Comparison of ENCODE assay signal across 19 cellular contexts in genomic region chr2:10561636-10562035, GRCh38.
DNase-seq lines count a peak whose midpoint lies in the region; ATAC-seq and TF ChIP-seq lines count a peak whose summit lies in the region.
"Had no signal": no experiment of that assay in that cellular context is flagged by ENCODE, and none has a peak within 500 bp of the region (broad histone marks: within the 10 kb centered on the region; RNA-seq: fewer than 3 reads in every experiment).

No MANE protein-coding gene starts in this region.

- H3K18ac ChIP-seq in trophoblast cell (ENCODE audit: low read length): no peak overlapping the region

- no peak for TF ChIP-seq CTCF in choroid plexus epithelial cell (conservative IDR thresholded peaks at IDR 0.05; ENCODE audit: low read depth, low read length)

- no peaks in the 10 kb centered on the region for H3K4me1 ChIP-seq in CD4-positive, CD25-positive, alpha-beta regulatory T cell (ENCODE audit: control insufficient read depth, insufficient read depth, low read length, poor library complexity, severe bottlenecking)
- no peaks in the 10 kb centered on the region for H3K4me1 ChIP-seq in trophoblast cell (ENCODE audit: control insufficient read depth in 1 of 2, insufficient read depth in 2 of 2, low read length in 2 of 2)

- no peak overlapping the region for H3K4me3 Mint-ChIP-seq in CD4-positive, CD25-positive, alpha-beta regulatory T cell
- H3K4me3 Mint-ChIP-seq: CD14-positive monocyte had no signal

- no peak for ATAC-seq in CD4-positive, CD25-positive, alpha-beta regulatory T cell (ENCODE audit: low read depth in 2 of 2)
- no peak for ATAC-seq in HG02588 (IDR thresholded peaks at IDR 0.05; ENCODE audit: unreplicated experiment)

- DNase-seq in CD4-positive, CD25-positive, alpha-beta regulatory T cell: no peak
- DNase-seq in EH (ENCODE audit: low read depth) (peak; percentile 22), choroid plexus epithelial cell (ENCODE audit: low read depth) (peak; percentile 15), trophoblast cell (peak; percentile 53 to 67), OCI-M2 (lab: John Stamatoyannopoulos, UW; ENCODE audit: unreplicated experiment) (no peak), dermis blood vessel endothelial cell (no peak)
- DNase-seq: DND-41, GOT3, HCEC 1CT, NCI-H1105, NCI-H146, NCI-H2171, NCI-H345, NCI-H524, NCI-H82, OCI-M1, Right ventricle myocardium superior had no signal

- H3K79me2 ChIP-seq in trophoblast cell (ENCODE audit: control insufficient read depth, insufficient read depth, low read length, poor library complexity): no peaks in the 10 kb centered on the region

- H3K9ac ChIP-seq in trophoblast cell (ENCODE audit: low read length): no peak overlapping the region

- H3K4me3 ChIP-seq in CD4-positive, CD25-positive, alpha-beta regulatory T cell (ENCODE audit: low read depth, low read length): no peak overlapping the region
- H3K4me3 ChIP-seq in choroid plexus epithelial cell (ENCODE audit: low read depth, low read length) (no peak overlapping the region), trophoblast cell (ENCODE audit: low read depth, low read length) (no peak overlapping the region)

- H3K23ac ChIP-seq in trophoblast cell (ENCODE audit: low read length): no peak overlapping the region

- H2AFZ ChIP-seq in trophoblast cell (ENCODE audit: insufficient read depth, low read length, poor library complexity): no peak overlapping the region

- no peak overlapping the region for H4K91ac ChIP-seq in trophoblast cell (ENCODE audit: low read depth, low read length)

- no peak overlapping the region for H3K14ac ChIP-seq in trophoblast cell (ENCODE audit: low read length)

- H3K9me3 ChIP-seq in CD4-positive, CD25-positive, alpha-beta regulatory T cell (ENCODE audit: control insufficient read depth in 2 of 2, low read length in 2 of 2): no peaks in the 10 kb centered on the region
- H3K9me3 ChIP-seq in trophoblast cell (ENCODE audit: insufficient read depth, low read depth, low read length): no peaks in the 10 kb centered on the region

- peak overlapping the region in 2 of 3 donors; percentile 12 to 65 for H3K27ac Mint-ChIP-seq in CD4-positive, CD25-positive, alpha-beta regulatory T cell

- H4K12ac ChIP-seq in trophoblast cell (ENCODE audit: low read depth, low read length): no peak overlapping the region

- peaks cover 34% of the 10 kb centered on the region for H3K36me3 Mint-ChIP-seq in CD4-positive, CD25-positive, alpha-beta regulatory T cell

- H3K9me3 Mint-ChIP-seq in CD4-positive, CD25-positive, alpha-beta regulatory T cell: no peaks in the 10 kb centered on the region

- peaks cover 0 to 2% (median 0%) of the 10 kb centered on the region in 4 donors for H3K4me1 Mint-ChIP-seq in CD4-positive, CD25-positive, alpha-beta regulatory T cell
- H3K4me1 Mint-ChIP-seq: CD14-positive monocyte had no signal

- H2BK120ac ChIP-seq in trophoblast cell (ENCODE audit: insufficient read depth, low read length, poor library complexity): no peak overlapping the region

- no peak overlapping the region for H3K4ac ChIP-seq in trophoblast cell (ENCODE audit: low read depth, low read length)

- no peak overlapping the region for H3K27ac ChIP-seq in CD4-positive, CD25-positive, alpha-beta regulatory T cell (ENCODE audit: insufficient read depth, low read length, poor library complexity, severe bottlenecking)
- no peak overlapping the region for H3K27ac ChIP-seq in trophoblast cell (ENCODE audit: low read depth, low read length)

- H2BK12ac ChIP-seq in trophoblast cell (ENCODE audit: low read length): no peak overlapping the region

- H4K8ac ChIP-seq in trophoblast cell (ENCODE audit: low read depth, low read length): no peak overlapping the region

- H3K27me3 ChIP-seq in CD4-positive, CD25-positive, alpha-beta regulatory T cell (ENCODE audit: control insufficient read depth, insufficient read depth, low read length): no peaks in the 10 kb centered on the region
- no peaks in the 10 kb centered on the region for H3K27me3 ChIP-seq in trophoblast cell (ENCODE audit: insufficient read depth, low read length)

- no peak overlapping the region for H2BK5ac ChIP-seq in trophoblast cell (ENCODE audit: low read depth, low read length, poor library complexity)

- H3K79me1 ChIP-seq in trophoblast cell (ENCODE audit: low read length): no peaks in the 10 kb centered on the region

- no peaks in the 10 kb centered on the region for H3K36me3 ChIP-seq in CD4-positive, CD25-positive, alpha-beta regulatory T cell (ENCODE audit: control insufficient read depth, insufficient read depth, low read length)
- peaks cover 2% of the 10 kb centered on the region in 2 experiments for H3K36me3 ChIP-seq in trophoblast cell (ENCODE audit: control insufficient read depth in 1 of 2, insufficient read depth in 2 of 2, low read length in 2 of 2)

- no CpG with 5 or more reads among the region's 5 CpGs for WGBS in trophoblast cell (ENCODE audit: extremely low coverage, insufficient coverage, insufficient read length)

- H2AK5ac ChIP-seq in trophoblast cell (ENCODE audit: low read length): no peak overlapping the region

- no peak overlapping the region for H3K4me2 ChIP-seq in trophoblast cell (ENCODE audit: low read length)

- no peaks in the 10 kb centered on the region for H3K27me3 Mint-ChIP-seq in CD4-positive, CD25-positive, alpha-beta regulatory T cell

Comparison
In these comparisons a context has a peak if more than half of its experiments do, and no peak if none do; other contexts are left out.
1. DNase-seq: peak in EH (single experiment), choroid plexus epithelial cell (single experiment) and trophoblast cell (2 of 2); none in CD4-positive, CD25-positive, alpha-beta regulatory T cell (0 of 3), OCI-M2 (single experiment) and dermis blood vessel endothelial cell (single experiment).